In the genomic region with DNA sequence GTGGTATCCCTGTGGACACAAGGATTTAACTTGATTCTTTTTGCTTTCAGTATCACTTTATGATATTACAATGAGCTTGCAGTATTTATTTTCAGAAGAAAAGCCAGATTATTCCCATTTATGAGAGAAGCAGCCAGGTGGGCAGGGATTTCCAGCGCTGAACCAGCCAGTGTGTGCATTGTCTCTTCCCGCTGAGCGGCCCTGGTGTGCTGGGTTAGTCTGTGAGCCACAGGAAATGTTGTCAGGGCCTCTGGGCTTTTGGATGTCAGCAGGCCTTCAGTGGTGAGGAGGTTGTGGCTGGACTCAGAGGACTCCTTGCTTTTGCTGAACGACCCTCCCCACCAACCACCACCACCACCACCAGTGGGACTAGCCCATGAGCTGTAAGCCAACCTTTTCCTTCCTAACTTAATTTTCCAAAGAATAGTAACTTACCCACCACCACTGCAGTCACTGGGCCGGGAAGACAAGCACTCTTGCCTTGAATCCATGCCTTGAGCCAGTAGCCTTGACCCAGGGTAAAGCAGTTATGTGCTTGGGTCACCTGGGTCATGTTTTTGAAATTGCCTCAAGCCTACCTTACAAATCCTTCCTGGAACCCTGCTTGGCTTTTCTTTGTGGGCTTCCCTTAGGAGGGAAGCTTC, we compare ENCODE assay signal across 1 cellular context.
TF ChIP-seq lines count a peak whose summit lies in the region.

No MANE protein-coding gene starts in this region.

TF ChIP-seq in SK-N-SH, 30 proteins besides CTCF, POLR2A, EP300 and RAD21 (continued from another document):
- TF ChIP-seq, protein P1, sequence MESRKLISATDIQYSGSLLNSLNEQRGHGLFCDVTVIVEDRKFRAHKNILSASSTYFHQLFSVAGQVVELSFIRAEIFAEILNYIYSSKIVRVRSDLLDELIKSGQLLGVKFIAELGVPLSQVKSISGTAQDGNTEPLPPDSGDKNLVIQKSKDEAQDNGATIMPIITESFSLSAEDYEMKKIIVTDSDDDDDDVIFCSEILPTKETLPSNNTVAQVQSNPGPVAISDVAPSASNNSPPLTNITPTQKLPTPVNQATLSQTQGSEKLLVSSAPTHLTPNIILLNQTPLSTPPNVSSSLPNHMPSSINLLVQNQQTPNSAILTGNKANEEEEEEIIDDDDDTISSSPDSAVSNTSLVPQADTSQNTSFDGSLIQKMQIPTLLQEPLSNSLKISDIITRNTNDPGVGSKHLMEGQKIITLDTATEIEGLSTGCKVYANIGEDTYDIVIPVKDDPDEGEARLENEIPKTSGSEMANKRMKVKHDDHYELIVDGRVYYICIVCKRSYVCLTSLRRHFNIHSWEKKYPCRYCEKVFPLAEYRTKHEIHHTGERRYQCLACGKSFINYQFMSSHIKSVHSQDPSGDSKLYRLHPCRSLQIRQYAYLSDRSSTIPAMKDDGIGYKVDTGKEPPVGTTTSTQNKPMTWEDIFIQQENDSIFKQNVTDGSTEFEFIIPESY (IDR thresholded peaks at IDR 0.05; ENCODE audit: borderline replicate concordance, low read depth) = no peak
- no peak for TF ChIP-seq RFX5 (IDR thresholded peaks at IDR 0.05; ENCODE audit: low read length)
- no peak for TF ChIP-seq YY1 (IDR thresholded peaks at IDR 0.05; ENCODE audit: low read depth)
- no peak for TF ChIP-seq JUND (IDR thresholded peaks at IDR 0.05)
- no peak for TF ChIP-seq MEF2A (IDR thresholded peaks at IDR 0.05; ENCODE audit: borderline replicate concordance, low read depth)
- no peak for TF ChIP-seq RXRA (IDR thresholded peaks at IDR 0.05; ENCODE audit: borderline replicate concordance, low read depth)
TF ChIP-seq in SK-N-SH: peak in this region for 0.
